8 cellular contexts compared by ENCODE assay signal in the genomic region with DNA sequence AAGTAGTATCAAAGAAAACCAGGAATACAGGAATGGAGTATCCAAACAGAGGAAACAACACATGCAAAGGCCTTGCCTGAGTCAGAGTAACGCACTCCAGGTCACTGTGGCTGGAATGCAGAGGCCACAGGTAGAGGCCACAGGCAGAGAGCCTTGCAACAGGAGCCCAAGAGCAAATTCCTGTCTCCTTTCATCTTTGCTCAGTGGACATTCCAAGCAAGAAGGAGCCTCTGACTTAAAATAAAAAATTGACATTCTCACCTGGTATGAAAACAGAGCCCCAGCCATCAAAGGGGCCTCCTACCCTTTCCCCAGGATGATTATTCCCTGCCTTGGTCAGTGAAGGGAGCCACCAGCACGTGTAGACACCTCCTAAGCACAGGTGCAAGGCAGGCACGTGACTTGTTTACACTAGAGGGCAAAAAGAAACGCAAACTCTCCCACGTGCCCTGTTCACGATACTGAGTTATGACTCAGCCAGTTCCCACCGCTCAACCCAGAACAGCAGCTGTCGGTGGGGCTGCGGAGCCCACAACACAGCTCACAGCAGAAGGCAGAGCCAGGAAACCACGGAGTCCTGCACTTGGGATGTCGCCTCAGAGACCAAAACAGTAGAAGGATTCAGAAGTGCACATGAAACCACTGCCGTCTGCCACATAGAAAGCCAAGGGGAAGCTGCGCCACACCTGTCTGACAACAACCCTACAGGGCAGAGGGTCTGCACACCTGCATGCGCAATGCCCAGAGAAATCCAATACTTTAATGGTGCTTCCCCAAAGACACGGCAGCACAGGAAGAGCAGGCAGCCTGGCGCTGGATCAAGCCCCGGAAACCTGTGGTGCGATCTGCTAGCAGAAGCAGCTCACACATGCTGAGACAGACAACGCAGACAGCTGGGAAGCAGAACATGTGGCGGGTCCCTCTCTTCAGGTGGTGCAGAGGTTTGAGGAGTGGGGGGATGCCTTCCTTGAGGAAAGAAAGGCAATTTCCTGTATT. TPM values are rescaled to one million over a fixed set of nuclear protein-coding genes. Genes with fewer than 3 reads are reported as not detected.
DNase-seq lines count a peak whose midpoint lies in the region; ATAC-seq and TF ChIP-seq lines count a peak whose summit lies in the region.

No MANE protein-coding gene starts in this region.

- H3K9me3 Mint-ChIP-seq in activated CD4-positive, alpha-beta T cell treated with anti-CD3 and anti-CD28 coated beads for 36 hours (ENCODE audit: low read depth) = no peaks in the 10 kb centered on the region
- no peaks in the 10 kb centered on the region for H3K9me3 Mint-ChIP-seq in stimulated activated memory B cell treated with anti-CD40 and anti-IgM and Interleukin-4, amounts not matched to agents 10 μg/mL and 1 μg/mL and 100 μg/mL, for 72 hours

- POLR2A ChIA-PET in activated CD4-positive, alpha-beta T cell treated with anti-CD3 and anti-CD28 coated beads for 36 hours (lab: Charles Lee) = no interaction called here

- H3K9me3 ChIP-seq in mesodermal cell (ENCODE audit: control insufficient read depth, low read length) = no peaks in the 10 kb centered on the region

- DNase-seq in NCI-H187 treated with DMSO at 0.1 percent for 48 hours (lab: John Stamatoyannopoulos, UW) = peak; percentile 83
- peak; percentile 71 for DNase-seq in activated CD4-positive, alpha-beta T cell treated with anti-CD3 and anti-CD28 coated beads for 36 hours
- DNase-seq in coronary artery (ENCODE audit: low spot score) = peak; percentile 85
- DNase-seq in putamen (ENCODE audit: low spot score) = no peak

- H3K27ac Mint-ChIP-seq in activated CD4-positive, alpha-beta T cell treated with anti-CD3 and anti-CD28 coated beads for 36 hours = no peak overlapping the region
- peak overlapping the region; percentile 79 for H3K27ac Mint-ChIP-seq in stimulated activated memory B cell treated with anti-CD40 and anti-IgM and Interleukin-4, amounts not matched to agents 10 μg/mL and 1 μg/mL and 100 μg/mL, for 72 hours

- peak; percentile 74 for ATAC-seq in GM18519 (IDR thresholded peaks at IDR 0.05; ENCODE audit: low FRiP score, unreplicated experiment)
- ATAC-seq in HG02943 (IDR thresholded peaks at IDR 0.05; ENCODE audit: low read depth, unreplicated experiment) = peak; percentile 88
- ATAC-seq in activated CD4-positive, alpha-beta T cell treated with anti-CD3 and anti-CD28 coated beads for 36 hours = peak; percentile 95
- peak; percentile 81 for ATAC-seq in stimulated activated memory B cell treated with anti-CD40 and anti-IgM and Interleukin-4, amounts not matched to agents 10 μg/mL and 1 μg/mL and 100 μg/mL, for 72 hours

- intact Hi-C loops in activated CD4-positive, alpha-beta T cell treated with anti-CD3 and anti-CD28 coated beads for 36 hours (cut with DNase I, micrococcal nuclease) = loop anchor here in 1 of 2 experiments (5.0 kb wide), 1 partner anchor 67 kb away; no protein-coding TSS in a partner anchor

- H3K4me3 Mint-ChIP-seq in activated CD4-positive, alpha-beta T cell treated with anti-CD3 and anti-CD28 coated beads for 36 hours = peak overlapping the region; percentile 56
- H3K4me3 Mint-ChIP-seq in stimulated activated memory B cell treated with anti-CD40 and anti-IgM and Interleukin-4, amounts not matched to agents 10 μg/mL and 1 μg/mL and 100 μg/mL, for 72 hours = peak overlapping the region; percentile 69

- CTCF ChIA-PET in activated CD4-positive, alpha-beta T cell treated with anti-CD3 and anti-CD28 coated beads for 36 hours (lab: Charles Lee) = interaction anchor here (0.6 kb wide), 1 partner anchor 70 kb away, joined by 4 read pairs; no protein-coding TSS in a partner anchor

- H3K27ac ChIP-seq in coronary artery (peak overlapping the region; percentile 84 to 88), mesodermal cell (ENCODE audit: low read depth, low read length, severe bottlenecking) (peak overlapping the region; percentile 94)

- WGBS in mesodermal cell (ENCODE audit: insufficient coverage in 2 of 2), 2 experiments = 53 to 54% methylated on average over 16 to 20 of the region's 20 CpGs

- peaks cover 14% of the 10 kb centered on the region for H3K4me1 Mint-ChIP-seq in activated CD4-positive, alpha-beta T cell treated with anti-CD3 and anti-CD28 coated beads for 36 hours
- H3K4me1 Mint-ChIP-seq in stimulated activated memory B cell treated with anti-CD40 and anti-IgM and Interleukin-4, amounts not matched to agents 10 μg/mL and 1 μg/mL and 100 μg/mL, for 72 hours = peaks cover 23% of the 10 kb centered on the region

- H3K4me1 ChIP-seq in mesodermal cell (ENCODE audit: control insufficient read depth, insufficient read depth, low read length, poor library complexity, severe bottlenecking) = peaks cover 48% of the 10 kb centered on the region

- no peaks in the 10 kb centered on the region for H3K36me3 Mint-ChIP-seq in activated CD4-positive, alpha-beta T cell treated with anti-CD3 and anti-CD28 coated beads for 36 hours (ENCODE audit: low read depth)
- peaks cover 4% of the 10 kb centered on the region for H3K36me3 Mint-ChIP-seq in stimulated activated memory B cell treated with anti-CD40 and anti-IgM and Interleukin-4, amounts not matched to agents 10 μg/mL and 1 μg/mL and 100 μg/mL, for 72 hours

- peak overlapping the region; percentile 44 for H3K4me3 ChIP-seq in coronary artery
- H3K4me3 ChIP-seq in mesodermal cell (ENCODE audit: extremely low read depth, insufficient read depth, low read length, poor library complexity, severe bottlenecking) = no peak overlapping the region

- no peak for TF ChIP-seq CTCF in coronary artery (IDR thresholded peaks at IDR 0.05)

- peaks cover 14% of the 10 kb centered on the region for H3K27me3 Mint-ChIP-seq in activated CD4-positive, alpha-beta T cell treated with anti-CD3 and anti-CD28 coated beads for 36 hours
- H3K27me3 Mint-ChIP-seq in stimulated activated memory B cell treated with anti-CD40 and anti-IgM and Interleukin-4, amounts not matched to agents 10 μg/mL and 1 μg/mL and 100 μg/mL, for 72 hours = peaks cover 44% of the 10 kb centered on the region

- H3K36me3 ChIP-seq in mesodermal cell (ENCODE audit: control insufficient read depth, insufficient read depth, low read length) = peaks cover 32% of the 10 kb centered on the region

RNA-seq across cellular contexts. Expression of a gene that starts 52.1 kb away (rescaled TPM):
- under 1 TPM; 0.57 to 0.72 TPM for total RNA-seq in activated CD4-positive, alpha-beta T cell treated with anti-CD3 and anti-CD28 coated beads for 36 hours
- polyA plus RNA-seq in mesodermal cell (2013, experiment 1 of 2) = 90.1 TPM
- polyA plus RNA-seq in mesodermal cell (2013, experiment 2 of 2) = 80.3 TPM
